ENCODE assay signal across 7 cellular contexts in the genomic region with DNA sequence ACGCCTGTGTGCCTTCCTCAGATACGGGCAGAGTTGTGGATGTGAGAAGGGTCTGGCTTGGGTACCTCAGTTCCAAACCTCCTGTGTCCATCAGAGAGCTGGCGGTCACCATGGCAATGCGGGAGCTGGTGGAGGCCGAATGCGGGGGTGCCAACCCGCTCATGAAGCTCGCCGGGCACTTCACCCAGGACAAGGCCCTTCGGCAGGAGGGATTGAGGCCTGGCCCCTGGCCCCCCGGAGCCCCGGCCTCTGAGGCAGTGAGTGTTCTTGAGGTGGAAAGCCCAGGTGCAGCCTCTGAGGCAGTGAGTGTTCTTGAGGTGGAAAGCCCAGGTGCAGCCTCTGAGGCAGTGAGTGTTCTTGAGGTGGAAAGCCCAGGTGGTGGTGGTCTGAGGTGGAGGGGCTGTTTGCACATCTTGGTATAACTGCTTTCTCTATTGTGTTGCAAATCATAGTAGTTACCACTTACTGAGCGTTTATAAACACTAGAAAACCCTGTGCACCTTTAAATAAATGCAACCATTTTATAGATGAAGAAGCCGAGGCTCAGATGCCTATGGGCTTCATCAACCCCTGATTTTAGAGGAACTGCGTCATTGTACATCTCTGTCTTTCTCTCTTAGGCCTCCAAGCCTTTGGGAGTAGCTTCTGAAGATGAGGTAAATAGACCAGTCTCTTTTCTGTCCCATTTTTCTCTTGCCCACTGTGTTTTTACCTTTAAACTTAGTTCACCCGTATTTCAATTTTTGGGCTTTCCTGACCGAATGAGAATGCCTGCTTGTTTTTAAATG. TPM values are rescaled to one million over a fixed set of nuclear protein-coding genes. Genes with fewer than 3 reads are reported as not detected.
DNase-seq lines count a peak whose midpoint lies in the region; ATAC-seq, FAIRE-seq and TF ChIP-seq lines count a peak whose summit lies in the region.

No MANE protein-coding gene starts in this region.

- 32 to 48% (median 36%) methylated on average over 11 to 17 of the region's 17 CpGs for WGBS in heart left ventricle, 4 donors
- WGBS in pancreas, 2 donors, result 23 to 28% methylated on average over 17 of the region's 17 CpGs

- no peaks in the 10 kb centered on the region for H3K9me3 ChIP-seq in heart left ventricle
- H3K9me3 ChIP-seq in pancreas, result no peaks in the 10 kb centered on the region

- no peak for TF ChIP-seq POLR2A in heart left ventricle (IDR thresholded peaks at IDR 0.05)

- FAIRE-seq in pancreas (lab: Jason Lieb, UNC), result no peak

- peaks cover 51% of the 10 kb centered on the region for H3K4me1 Mint-ChIP-seq in activated naive CD4-positive, alpha-beta T cell treated with anti-CD3 and anti-CD28 coated beads, Interleukin-2, amount 50 U/mL, for 24 hours

- peak overlapping the region; percentile 67 to 95 (median 78) for H3K4me3 ChIP-seq in heart left ventricle
- H3K4me3 ChIP-seq in pancreas, result peak overlapping the region; percentile 60 to 92 (median 76)

- intact Hi-C loops in heart left ventricle (cut with DNase I), result no loop called here
- intact Hi-C loops in pancreas (cut with DNase I), result no loop called here

- H3K27ac Mint-ChIP-seq in activated naive CD4-positive, alpha-beta T cell treated with anti-CD3 and anti-CD28 coated beads, Interleukin-2, amount 50 U/mL, for 24 hours, result peak overlapping the region; percentile 25

- ATAC-seq in GM18909 (IDR thresholded peaks at IDR 0.05; ENCODE audit: poor library complexity, unreplicated experiment) (peak; percentile 11), heart left ventricle (peak in 1 of 4 donors; percentile 1), pancreas (peak; percentile 1 to 14 (median 8)), GM18519 (IDR thresholded peaks at IDR 0.05; ENCODE audit: low FRiP score, unreplicated experiment) (no peak)

- H3K27me3 ChIP-seq in heart left ventricle (no peaks in the 10 kb centered on the region), pancreas (no peaks in the 10 kb centered on the region)

- peak overlapping the region; percentile 88 for H3K4me3 Mint-ChIP-seq in activated naive CD4-positive, alpha-beta T cell treated with anti-CD3 and anti-CD28 coated beads, Interleukin-2, amount 50 U/mL, for 24 hours

- no peaks in the 10 kb centered on the region for H3K9me3 Mint-ChIP-seq in activated naive CD4-positive, alpha-beta T cell treated with anti-CD3 and anti-CD28 coated beads, Interleukin-2, amount 50 U/mL, for 24 hours

- H3K36me3 ChIP-seq in heart left ventricle (peaks cover 0 to 39% (median 17%) of the 10 kb centered on the region in 9 donors), pancreas (peaks cover 0 to 4% (median 0%) of the 10 kb centered on the region in 3 donors)

- TF ChIP-seq CTCF in heart left ventricle (IDR thresholded peaks at IDR 0.05) (no peak), pancreas (IDR thresholded peaks at IDR 0.05) (no peak)

- H3K36me3 Mint-ChIP-seq in activated naive CD4-positive, alpha-beta T cell treated with anti-CD3 and anti-CD28 coated beads, Interleukin-2, amount 50 U/mL, for 24 hours, result peaks cover 13% of the 10 kb centered on the region

- no peaks in the 10 kb centered on the region for H3K27me3 Mint-ChIP-seq in activated naive CD4-positive, alpha-beta T cell treated with anti-CD3 and anti-CD28 coated beads, Interleukin-2, amount 50 U/mL, for 24 hours

- peak; percentile 70 for DNase-seq in NAMALWA (ENCODE audit: low spot score)
- peak in 4 of 5 donors; percentile 27 to 66 (median 33) for DNase-seq in heart left ventricle
- DNase-seq in pancreas, result peak in 4 of 6 donors; percentile 15 to 78 (median 51)
- no peak for DNase-seq in effector CD4-positive, alpha-beta T cell

- H3K4me1 ChIP-seq in heart left ventricle, result peaks cover 4 to 30% (median 13%) of the 10 kb centered on the region in 12 donors
- H3K4me1 ChIP-seq in pancreas, result peaks cover 0 to 10% (median 6%) of the 10 kb centered on the region in 3 donors

- H3K27ac ChIP-seq in heart left ventricle (peak overlapping the region in 11 of 12 donors; percentile 82 to 97 (median 89)), pancreas (peak overlapping the region; percentile 75 to 89 (median 77))

RNA-seq across cellular contexts. Expression of a gene that starts 1.0 kb away (rescaled TPM):
- 10 to 100 TPM; 24.9 to 40.1 (median 29.9) TPM for total RNA-seq in heart left ventricle
- 10 to 100 TPM in 1 of 2 donors, 1 to 10 TPM in 1; 9.7 to 45.9 TPM for polyA plus RNA-seq in heart left ventricle
- 10 to 100 TPM; 25.7 to 37.7 (median 34.1) TPM for total RNA-seq in pancreas
- 10 to 100 TPM; 14.9 to 21.6 TPM for polyA plus RNA-seq in pancreas
